18 cellular contexts compared by ENCODE assay signal in genomic region chr11:121967131-121967689, GRCh38.
DNase-seq lines count a peak whose midpoint lies in the region; ATAC-seq lines count a peak whose summit lies in the region.
"Had no signal": no experiment of that assay in that cellular context is flagged by ENCODE, and none has a peak within 500 bp of the region (broad histone marks: within the 10 kb centered on the region; RNA-seq: fewer than 3 reads in every experiment).

No MANE protein-coding gene starts in this region.

- H3K27ac Mint-ChIP-seq in naive thymus-derived CD4-positive, alpha-beta T cell = no peak overlapping the region
- H3K27ac Mint-ChIP-seq: CD8-positive, alpha-beta T cell had no signal

- no peaks in the 10 kb centered on the region for H3K27me3 ChIP-seq in naive thymus-derived CD4-positive, alpha-beta T cell (ENCODE audit: control insufficient read depth in 2 of 2, insufficient read depth in 2 of 2, low read length in 2 of 2)
- H3K27me3 ChIP-seq: BLaER1 had no signal

- peaks cover 0 to 21% (median 7%) of the 10 kb centered on the region in 7 donors for H3K4me1 Mint-ChIP-seq in naive thymus-derived CD4-positive, alpha-beta T cell

- peak; percentile 65 for DNase-seq in Ammon's horn (ENCODE audit: low spot score)
- DNase-seq in globus pallidus (ENCODE audit: low spot score) = peak; percentile 69
- peak in 30 of 56 donors; percentile 6 to 71 (median 35) for DNase-seq in nucleus accumbens (lab: John Stamatoyannopoulos, UW)
- no peak for DNase-seq in effector CD4-positive, alpha-beta T cell
- no peak for DNase-seq in LoVo (ENCODE audit: low spot score)
- DNase-seq in naive thymus-derived CD4-positive, alpha-beta T cell = no peak
- DNase-seq: 8988T; CD8-positive, alpha-beta T cell; GDM1; Kasumi-1; NCI-H1694 treated with DMSO at 0.1 percent for 48 hours; NCI-H2107; NCI-H2227 treated with DMSO at 0.1 percent for 48 hours; NCI-H524; SHP77 treated with DMSO at 0.1 percent for 48 hours had no signal

- POLR2A ChIA-PET in naive thymus-derived CD4-positive, alpha-beta T cell (lab: Charles Lee) = no interaction called here

- peaks cover 0 to 6% of the 10 kb centered on the region in 2 donors for H3K4me1 ChIP-seq in naive thymus-derived CD4-positive, alpha-beta T cell (ENCODE audit: control insufficient read depth in 2 of 2, insufficient read depth in 2 of 2, low read length in 2 of 2)

- H3K36me3 ChIP-seq in naive thymus-derived CD4-positive, alpha-beta T cell (ENCODE audit: control insufficient read depth in 2 of 3, insufficient read depth in 3 of 3, low read length in 3 of 3) = no peaks in the 10 kb centered on the region
- H3K36me3 ChIP-seq: BLaER1 had no signal

- peaks cover 0 to 3% (median 0%) of the 10 kb centered on the region in 5 donors for H3K36me3 Mint-ChIP-seq in naive thymus-derived CD4-positive, alpha-beta T cell
- H3K36me3 Mint-ChIP-seq: CD8-positive, alpha-beta T cell had no signal

- H3K27ac ChIP-seq in angular gyrus (ENCODE audit: low read depth, low read length) = peak overlapping the region; percentile 22
- no peak overlapping the region for H3K27ac ChIP-seq in naive thymus-derived CD4-positive, alpha-beta T cell (ENCODE audit: low read depth, low read length)
- H3K27ac ChIP-seq: BLaER1 had no signal

- no peak overlapping the region for H3K4me3 Mint-ChIP-seq in naive thymus-derived CD4-positive, alpha-beta T cell
- H3K4me3 Mint-ChIP-seq: CD8-positive, alpha-beta T cell had no signal

- intact Hi-C loops in naive thymus-derived CD4-positive, alpha-beta T cell (cut with micrococcal nuclease) = no loop called here

- H3K27me3 Mint-ChIP-seq in naive thymus-derived CD4-positive, alpha-beta T cell = peaks cover 0 to 31% (median 14%) of the 10 kb centered on the region in 5 donors

- CTCF ChIA-PET in naive thymus-derived CD4-positive, alpha-beta T cell (lab: Charles Lee) = no interaction called here

- ATAC-seq in HG03432 (IDR thresholded peaks at IDR 0.05; ENCODE audit: unreplicated experiment) = no peak
- ATAC-seq in naive thymus-derived CD4-positive, alpha-beta T cell = no peak
- ATAC-seq: CD8-positive, alpha-beta T cell had no signal

- H3K9me3 ChIP-seq in naive thymus-derived CD4-positive, alpha-beta T cell (ENCODE audit: control insufficient read depth in 2 of 3, low read length in 3 of 3) = no peaks in the 10 kb centered on the region
- H3K9me3 ChIP-seq: BLaER1 had no signal

- no peak overlapping the region for H3K4me3 ChIP-seq in naive thymus-derived CD4-positive, alpha-beta T cell (ENCODE audit: low read length)
- H3K4me3 ChIP-seq: BLaER1 had no signal

- H3K9me3 Mint-ChIP-seq in naive thymus-derived CD4-positive, alpha-beta T cell = peaks cover 0 to 6% (median 0%) of the 10 kb centered on the region in 11 donors
- H3K9me3 Mint-ChIP-seq: CD8-positive, alpha-beta T cell had no signal

Comparison
In these comparisons a context has a peak if more than half of its experiments do, and no peak if none do; other contexts are left out.
1. DNase-seq: peak in Ammon's horn (single experiment), globus pallidus (single experiment) and nucleus accumbens (30 of 56); none in effector CD4-positive, alpha-beta T cell (single experiment), LoVo (single experiment) and naive thymus-derived CD4-positive, alpha-beta T cell (0 of 9).